In genomic region chr2:23924589-23925359, GRCh38 we compare ENCODE assay signal across 1 cellular context.
TF ChIP-seq lines count a peak whose summit lies in the region.

No MANE protein-coding gene starts in this region.

TF ChIP-seq in K562, 482 proteins besides CTCF, POLR2A, EP300 and RAD21 (continued from another document):
- TF ChIP-seq POLR2AphosphoS5 (IDR thresholded peaks at IDR 0.05; ENCODE audit: control insufficient read depth, insufficient read depth, low read depth, low read length), result no peak
- 0 out of 2 replicates have a peak, but pooled peaks have one; percentile 22 for TF ChIP-seq ATF7 (IDR thresholded peaks at IDR 0.05)
- peak; percentile 25 for TF ChIP-seq MEIS2 (IDR thresholded peaks at IDR 0.05; ENCODE audit: partially characterized antibody)
- TF ChIP-seq MECOM (CRISPR knock-in tag; IDR thresholded peaks at IDR 0.05), result 0 out of 2 replicates have a peak, but pooled peaks have one; percentile 49
